Comparison of ENCODE assay signal across 15 cellular contexts in the genomic region with DNA sequence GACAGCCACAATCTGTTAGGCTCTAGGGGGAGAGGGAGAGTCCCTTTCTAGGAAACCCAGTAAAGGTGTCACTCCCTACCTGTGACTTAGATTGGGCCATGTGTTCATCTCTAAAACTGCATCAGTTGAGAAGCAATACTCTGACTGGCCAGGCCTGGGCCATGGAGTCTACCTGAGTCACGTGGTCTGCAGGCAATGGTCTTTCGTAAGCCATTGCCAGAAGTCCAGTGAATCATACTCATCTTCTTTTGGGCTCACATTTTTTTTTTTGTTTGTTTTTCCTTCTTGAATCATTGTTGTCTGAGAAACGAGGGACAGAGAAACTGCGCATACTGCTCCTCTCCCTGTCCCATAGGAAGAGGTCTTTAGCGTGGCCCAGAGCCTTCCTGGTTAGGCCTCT.
"Had no signal": no experiment of that assay in that cellular context is flagged by ENCODE, and none has a peak within 500 bp of the region (broad histone marks: within the 10 kb centered on the region; RNA-seq: fewer than 3 reads in every experiment).

No MANE protein-coding gene starts in this region.

- H3K27me3 ChIP-seq: right lobe of liver had no signal

- H3K27ac ChIP-seq: psoas muscle, right lobe of liver had no signal

- DNase-seq: activated B cell treated with CpG ODN at 0.5 μM for 24 hours; activated CD4-positive, alpha-beta T cell treated with anti-CD3 and anti-CD28 coated beads, Interleukin-2, amount 10 ng/mL, durations not matched to agents 24 days and 14 days; activated CD8-positive, alpha-beta memory T cell treated with anti-CD3 and anti-CD28 coated beads for 24 hours; activated naive CD4-positive, alpha-beta T cell treated with Interleukin-2 at 50 U/mL for 16 hours; cortex of kidney; effector CD8-positive, alpha-beta T cell; left colon; occipital lobe; psoas muscle; right lobe of liver; T-helper 17 cell had no signal

- H3K9me3 Mint-ChIP-seq: activated B cell treated with CpG ODN at 0.5 μM for 24 hours; activated CD4-positive, alpha-beta T cell treated with anti-CD3 and anti-CD28 coated beads, Interleukin-2, amount 10 ng/mL, durations not matched to agents 24 days and 14 days; natural killer cell treated with Interleukin-12 subunit alpha and Interleukin-12 subunit beta and Interleukin-15 and Interleukin-18, amount 100 ng/mL, for 72 hours; stimulated activated memory B cell treated with anti-CD40 and anti-IgM and Interleukin-4, amounts not matched to agents 10 μg/mL and 1 μg/mL and 100 μg/mL, for 72 hours; type B pancreatic cell had no signal

- H3K27ac Mint-ChIP-seq: activated B cell treated with CpG ODN at 0.5 μM for 24 hours; activated CD4-positive, alpha-beta T cell treated with anti-CD3 and anti-CD28 coated beads, Interleukin-2, amount 10 ng/mL, durations not matched to agents 24 days and 14 days; natural killer cell treated with Interleukin-12 subunit alpha and Interleukin-12 subunit beta and Interleukin-15 and Interleukin-18, amount 100 ng/mL, for 72 hours; stimulated activated memory B cell treated with anti-CD40 and anti-IgM and Interleukin-4, amounts not matched to agents 10 μg/mL and 1 μg/mL and 100 μg/mL, for 72 hours; T-helper 17 cell had no signal

- ATAC-seq: left colon; natural killer cell treated with Interleukin-12 subunit alpha and Interleukin-12 subunit beta and Interleukin-15 and Interleukin-18, amount 100 ng/mL, for 72 hours; psoas muscle; stimulated activated memory B cell treated with anti-CD40 and anti-IgM and Interleukin-4, amounts not matched to agents 10 μg/mL and 1 μg/mL and 100 μg/mL, for 72 hours; T-helper 17 cell had no signal

- H3K9me3 ChIP-seq: psoas muscle, right lobe of liver had no signal

- H3K4me3 Mint-ChIP-seq: activated B cell treated with CpG ODN at 0.5 μM for 24 hours; activated CD4-positive, alpha-beta T cell treated with anti-CD3 and anti-CD28 coated beads, Interleukin-2, amount 10 ng/mL, durations not matched to agents 24 days and 14 days; natural killer cell treated with Interleukin-12 subunit alpha and Interleukin-12 subunit beta and Interleukin-15 and Interleukin-18, amount 100 ng/mL, for 72 hours; stimulated activated memory B cell treated with anti-CD40 and anti-IgM and Interleukin-4, amounts not matched to agents 10 μg/mL and 1 μg/mL and 100 μg/mL, for 72 hours; T-helper 17 cell had no signal

- H3K36me3 Mint-ChIP-seq: natural killer cell treated with Interleukin-12 subunit alpha and Interleukin-12 subunit beta and Interleukin-15 and Interleukin-18, amount 100 ng/mL, for 72 hours; stimulated activated memory B cell treated with anti-CD40 and anti-IgM and Interleukin-4, amounts not matched to agents 10 μg/mL and 1 μg/mL and 100 μg/mL, for 72 hours; type B pancreatic cell had no signal

- H3K36me3 ChIP-seq: right lobe of liver had no signal

- H3K4me3 ChIP-seq: psoas muscle, right lobe of liver had no signal

- FAIRE-seq: astrocyte had no signal
